Comparison of ENCODE assay signal across 6 cellular contexts in the genomic region with DNA sequence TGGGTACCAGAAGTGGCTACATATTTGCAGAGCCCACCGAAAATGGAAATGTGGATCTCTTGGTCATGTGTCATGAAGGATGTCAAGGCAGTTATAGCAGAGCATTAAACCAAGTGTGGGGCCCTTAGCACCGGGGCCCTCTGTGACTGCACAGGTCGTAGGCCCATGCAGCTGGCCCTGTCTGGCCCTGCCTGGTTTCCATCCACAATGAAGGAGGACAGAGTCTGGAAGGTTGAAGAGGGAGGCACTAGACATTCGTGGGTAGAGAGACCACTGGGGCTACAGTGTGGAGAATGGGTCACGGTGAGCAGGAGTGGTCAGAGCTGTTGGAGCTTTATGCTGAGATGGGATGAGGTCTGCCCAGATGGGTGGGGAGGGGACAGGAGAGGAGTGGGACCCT. TPM values are rescaled to one million over a fixed set of nuclear protein-coding genes. Genes with fewer than 3 reads are reported as not detected.
"Had no signal": no experiment of that assay in that cellular context is flagged by ENCODE, and none has a peak within 500 bp of the region (broad histone marks: within the 10 kb centered on the region; RNA-seq: fewer than 3 reads in every experiment).

No MANE protein-coding gene starts in this region.

RNA-seq across cellular contexts. Expression of a gene that starts 9.6 kb away (rescaled TPM):
- total RNA-seq: LHCN-M2, MCF 10A, OCI-LY7, PC-3, Right ventricle myocardium inferior, SJCRH30 had no signal
